1 cellular context compared by ENCODE assay signal in the genomic region with DNA sequence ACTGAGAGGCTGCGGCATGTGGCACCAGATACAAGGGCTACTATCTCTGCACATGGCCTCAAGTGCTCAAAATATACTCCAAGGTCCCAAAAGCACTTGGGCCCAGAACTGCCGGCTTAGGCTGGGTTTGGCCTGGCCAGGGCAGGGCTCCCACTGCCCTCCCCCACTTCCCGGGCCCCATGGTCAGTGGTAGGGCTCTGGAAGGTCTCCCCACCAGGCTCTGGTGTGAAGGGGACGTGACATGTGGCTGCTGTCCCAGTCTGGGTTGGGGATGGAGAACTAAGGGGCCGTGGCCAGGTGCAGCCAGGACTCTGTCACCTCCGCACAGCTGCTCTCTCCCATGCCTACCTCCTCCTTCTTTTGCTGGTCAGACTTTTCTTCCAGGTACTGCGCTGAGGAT.
TF ChIP-seq lines count a peak whose summit lies in the region.

No MANE protein-coding gene starts in this region.

TF ChIP-seq in GM12878, 131 proteins besides CTCF, POLR2A, EP300 and RAD21:
- TF ChIP-seq PAX5 (IDR thresholded peaks at IDR 0.05; ENCODE audit: borderline replicate concordance, low read depth, low read length): no peak
- TF ChIP-seq IKZF1 (conservative IDR thresholded peaks at IDR 0.05): no peak
- TF ChIP-seq PRDM15 (CRISPR knock-in tag; IDR thresholded peaks at IDR 0.05): no peak
